ENCODE assay signal across 9 cellular contexts in the genomic region with DNA sequence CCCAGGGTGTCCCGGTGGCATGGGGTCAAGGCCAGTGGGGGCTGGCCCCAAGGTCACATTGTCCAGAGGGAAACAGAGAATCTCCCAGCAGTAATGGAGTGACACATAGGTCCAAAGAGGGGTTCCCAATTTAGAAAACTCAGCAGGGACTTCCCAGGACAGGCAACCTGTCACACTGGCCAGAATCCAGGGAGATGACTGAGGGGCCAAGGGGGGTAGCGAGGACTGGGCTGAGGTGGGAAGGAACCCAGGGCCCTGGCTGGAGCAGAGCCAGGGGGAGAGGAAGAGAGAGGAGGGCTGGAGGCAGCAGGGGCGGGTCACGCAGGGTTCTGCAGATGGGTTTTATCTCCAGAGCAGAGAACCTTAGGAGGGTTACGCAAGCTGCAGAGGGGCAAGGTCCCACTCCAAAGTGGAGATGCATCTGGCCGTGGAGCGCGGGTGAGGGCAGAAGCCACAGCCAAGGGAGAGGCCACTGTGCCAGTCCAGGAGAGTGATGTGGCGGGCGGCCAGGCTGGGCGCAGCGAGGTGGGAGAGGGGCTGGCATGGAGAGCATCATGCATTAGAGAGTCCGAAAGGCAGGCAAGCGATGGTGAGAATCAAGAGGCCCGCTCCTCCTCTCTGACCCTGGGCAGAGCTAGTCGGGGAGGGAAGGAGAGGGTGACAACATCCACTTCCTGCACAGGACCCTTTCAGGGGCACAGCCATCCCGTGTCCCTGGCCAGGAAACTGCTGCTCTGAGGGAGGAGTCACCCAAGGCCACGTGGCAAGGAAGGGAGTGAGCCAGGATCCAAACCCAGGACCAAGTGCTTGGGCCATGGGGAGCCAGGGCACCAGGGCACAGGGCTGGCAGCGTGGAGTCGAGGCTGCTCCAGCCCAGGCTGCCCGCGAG. TPM values are rescaled to one million over a fixed set of nuclear protein-coding genes. Genes with fewer than 3 reads are reported as not detected.
A peak's percentile ranks its signal among the peaks of the same experiment; 100 is the strongest.
DNase-seq lines count a peak whose midpoint lies in the region; ATAC-seq and TF ChIP-seq lines count a peak whose summit lies in the region.
"Had no signal": no experiment of that assay in that cellular context is flagged by ENCODE, and none has a peak within 500 bp of the region (broad histone marks: within the 10 kb centered on the region; RNA-seq: fewer than 3 reads in every experiment).

No MANE protein-coding gene starts in this region.

- no peaks in the 10 kb centered on the region for H3K27me3 ChIP-seq in CD4-positive, alpha-beta T cell (ENCODE audit: control insufficient read depth, insufficient read depth, low read length)
- no peaks in the 10 kb centered on the region for H3K27me3 ChIP-seq in osteoblast (ENCODE audit: insufficient read depth, low read length)
- H3K27me3 ChIP-seq in PC-3 (ENCODE audit: low read length), result no peaks in the 10 kb centered on the region

- peaks cover 25% of the 10 kb centered on the region for H3K4me1 ChIP-seq in osteoblast (ENCODE audit: insufficient read depth, low read length)
- peaks cover 7% of the 10 kb centered on the region for H3K4me1 ChIP-seq in PC-3 (ENCODE audit: insufficient read depth, low read length)

- no peaks in the 10 kb centered on the region for H3K27me3 Mint-ChIP-seq in CD4-positive, alpha-beta T cell
- peaks cover 9% of the 10 kb centered on the region for H3K27me3 Mint-ChIP-seq in endothelial cell (ENCODE audit: unreplicated experiment)
- H3K27me3 Mint-ChIP-seq in progenitor cell of endocrine pancreas, result no peaks in the 10 kb centered on the region

- POLR2A ChIA-PET in CD4-positive, alpha-beta T cell (lab: Charles Lee), result no interaction called here
- POLR2A ChIA-PET in PC-3 (lab: Charles Lee; ENCODE audit: unreplicated experiment), result no interaction called here

- H3K36me3 ChIP-seq in osteoblast (ENCODE audit: insufficient read depth, low read length) (peaks cover 4% of the 10 kb centered on the region), PC-3 (ENCODE audit: low read depth, low read length) (no peaks in the 10 kb centered on the region; the same call in 1 of the 2 replicates)

- BruUV-seq in PC-3 (replicated peaks; lab: Mats Ljungman, UMichigan), result no TSS peak

- no peaks in the 10 kb centered on the region for H3K9me2 ChIP-seq in PC-3 (replicated peaks; ENCODE audit: low read length)

- H3K27ac ChIP-seq in CD4-positive, alpha-beta T cell (ENCODE audit: low read depth, low read length), result no peak overlapping the region
- H3K27ac ChIP-seq in osteoblast (ENCODE audit: low read depth, low read length) (no peak overlapping the region), PC-3 (ENCODE audit: low read length) (no peak overlapping the region)

- no peaks in the 10 kb centered on the region for H3F3A ChIP-seq in PC-3 (ENCODE audit: low read length, unreplicated experiment)

- H3K4me3 ChIP-seq in osteoblast (ENCODE audit: insufficient read depth, low read length), result no peak overlapping the region
- no peak overlapping the region for H3K4me3 ChIP-seq in PC-3 (ENCODE audit: low read length)

- H2AFZ ChIP-seq in osteoblast (ENCODE audit: low read length) (no peak overlapping the region), PC-3 (ENCODE audit: low read length) (no peak overlapping the region)

- intact Hi-C loops in CD4-positive, alpha-beta T cell (cut with DNase I, micrococcal nuclease), result no loop called here
- intact Hi-C loops in PC-3 (cut with micrococcal nuclease), result no loop called here

- H3K79me2 ChIP-seq in osteoblast (ENCODE audit: insufficient read depth, low read length) (peaks cover 86% of the 10 kb centered on the region), PC-3 (ENCODE audit: low read length) (peaks cover 64% of the 10 kb centered on the region)

- H3K27ac Mint-ChIP-seq in CD4-positive, alpha-beta T cell, result peak overlapping the region; percentile 71
- peak overlapping the region; percentile 30 for H3K27ac Mint-ChIP-seq in endothelial cell (ENCODE audit: unreplicated experiment)
- no peak overlapping the region for H3K27ac Mint-ChIP-seq in progenitor cell of endocrine pancreas

- no peak overlapping the region for H3K4me3 Mint-ChIP-seq in CD4-positive, alpha-beta T cell
- H3K4me3 Mint-ChIP-seq in endothelial cell (ENCODE audit: unreplicated experiment) (no peak overlapping the region), progenitor cell of endocrine pancreas (ENCODE audit: low read depth) (no peak overlapping the region)

- H3K9me3 Mint-ChIP-seq in CD4-positive, alpha-beta T cell, result no peaks in the 10 kb centered on the region
- no peaks in the 10 kb centered on the region for H3K9me3 Mint-ChIP-seq in endothelial cell (ENCODE audit: unreplicated experiment)
- H3K9me3 Mint-ChIP-seq in progenitor cell of endocrine pancreas (ENCODE audit: low read depth), result no peaks in the 10 kb centered on the region

- H3K4me1 Mint-ChIP-seq in CD4-positive, alpha-beta T cell (ENCODE audit: low read depth), result peaks cover 47% of the 10 kb centered on the region
- H3K4me1 Mint-ChIP-seq in endothelial cell (ENCODE audit: unreplicated experiment) (peaks cover 20% of the 10 kb centered on the region), progenitor cell of endocrine pancreas (ENCODE audit: low read depth) (peaks cover 15% of the 10 kb centered on the region)

- H3K4me2 ChIP-seq in osteoblast (ENCODE audit: insufficient read depth, low read length) (no peak overlapping the region), PC-3 (ENCODE audit: low read length) (no peak overlapping the region)

- H4K20me1 ChIP-seq in osteoblast (ENCODE audit: insufficient read depth, low read length) (peaks cover 77% of the 10 kb centered on the region), PC-3 (ENCODE audit: low read length) (peaks cover 51% of the 10 kb centered on the region)

- TF ChIP-seq CTCF in CD4-positive, alpha-beta T cell (IDR thresholded peaks at IDR 0.05), result no peak
- no peak for TF ChIP-seq CTCF in endothelial cell (IDR thresholded peaks at IDR 0.05; ENCODE audit: unreplicated experiment)
- no peak for TF ChIP-seq CTCF in osteoblast (IDR thresholded peaks at IDR 0.05; ENCODE audit: extremely low read depth, low read depth, low read length)
- TF ChIP-seq CTCF in progenitor cell of endocrine pancreas (IDR thresholded peaks at IDR 0.05; ENCODE audit: unreplicated experiment), result no peak
- no peak for TF ChIP-seq CTCF in PC-3 (conservative IDR thresholded peaks at IDR 0.05; ENCODE audit: low read depth, low read length)

- CTCF ChIA-PET in CD4-positive, alpha-beta T cell (lab: Charles Lee), result no interaction called here
- CTCF ChIA-PET in PC-3 (lab: Charles Lee), result no interaction called here

- ATAC-seq in CD4-positive, alpha-beta T cell (ENCODE audit: poor library complexity), result no peak
- no peak for ATAC-seq in GM19463 (IDR thresholded peaks at IDR 0.05; ENCODE audit: unreplicated experiment)
- no peak for ATAC-seq in PC-3

- H3K9me3 ChIP-seq in CD4-positive, alpha-beta T cell (ENCODE audit: control insufficient read depth, low read length), result no peaks in the 10 kb centered on the region
- H3K9me3 ChIP-seq in osteoblast (ENCODE audit: low read depth, low read length) (no peaks in the 10 kb centered on the region), PC-3 (ENCODE audit: low read length) (no peaks in the 10 kb centered on the region)

- H3K36me3 Mint-ChIP-seq in CD4-positive, alpha-beta T cell (ENCODE audit: low read depth), result peaks cover 22% of the 10 kb centered on the region
- H3K36me3 Mint-ChIP-seq in endothelial cell (ENCODE audit: low read depth, unreplicated experiment), result peaks cover 6% of the 10 kb centered on the region
- peaks cover 8% of the 10 kb centered on the region for H3K36me3 Mint-ChIP-seq in progenitor cell of endocrine pancreas (ENCODE audit: insufficient read depth)

- no peak for DNase-seq in CD4-positive, alpha-beta T cell
- DNase-seq in Kasumi-1 (lab: John Stamatoyannopoulos, UW) (peak; percentile 57 to 64), endothelial cell (ENCODE audit: low spot score) (no peak), osteoblast (ENCODE audit: insufficient read length, low spot score, missing footprints) (peak; percentile 88), progenitor cell of endocrine pancreas (ENCODE audit: low spot score, unreplicated experiment) (no peak), A172 (ENCODE audit: low spot score) (no peak), PC-3 (no peak)
- DNase-seq: activated T-cell treated with anti-CD3 and anti-CD28 coated beads for 4 hours had no signal

- no peak overlapping the region for H3K9ac ChIP-seq in PC-3 (ENCODE audit: low read length)

RNA-seq across cellular contexts. Expression of a gene that starts 29.0 kb away (rescaled TPM):
- 100 to 1,000 TPM; 133 to 140 TPM for total RNA-seq in CD4-positive, alpha-beta T cell
- total RNA-seq in endothelial cell (ENCODE audit: unreplicated experiment), result 132 TPM
- total RNA-seq in osteoblast, result 45.2 and 47.1 TPM in 2 replicates
- total RNA-seq in progenitor cell of endocrine pancreas, result 218 and 251 TPM in 2 replicates
- 32.9 and 33.3 TPM in 2 replicates for total RNA-seq in A172 (2014; rRNA removed; shearing (Covaris generic))
- total RNA-seq in PC-3 (2014; rRNA removed), result 117 and 218 TPM in 2 replicates

Comparison
In these comparisons a context has a peak if more than half of its experiments do, and no peak if none do; other contexts are left out.
1. DNase-seq: peak in Kasumi-1 (2 of 2) and osteoblast (single experiment); none in CD4-positive, alpha-beta T cell (0 of 10), endothelial cell (single experiment), progenitor cell of endocrine pancreas (single experiment), A172 (single experiment) and PC-3 (single experiment).